In the genomic region with DNA sequence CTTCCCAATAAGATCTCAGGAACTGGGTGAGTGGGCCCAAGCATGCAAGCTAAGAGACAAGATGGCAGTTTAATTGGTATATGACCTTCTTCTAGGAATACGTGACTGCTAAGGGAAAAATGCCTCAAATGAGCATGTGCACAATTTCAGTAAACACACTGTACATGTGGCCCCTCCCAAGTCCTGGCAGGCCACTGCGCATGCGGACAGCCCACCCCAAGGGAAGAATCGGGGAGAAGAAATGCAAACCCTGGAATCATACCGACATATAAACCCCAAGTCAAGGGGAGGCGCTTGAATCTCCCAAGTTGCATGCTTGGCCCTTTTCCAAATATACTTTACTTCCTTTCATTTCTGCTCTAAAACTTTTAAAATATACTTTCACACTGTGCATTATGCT, we compare ENCODE assay signal across 8 cellular contexts.
"Had no signal": no experiment of that assay in that cellular context is flagged by ENCODE, and none has a peak within 500 bp of the region (broad histone marks: within the 10 kb centered on the region; RNA-seq: fewer than 3 reads in every experiment).

No MANE protein-coding gene starts in this region.

- H3K4me3 ChIP-seq: GM12878 had no signal

- ATAC-seq: GM12878 had no signal

- FAIRE-seq: G401.6, GM12878, GM12891, GM12892, GM18507, GM19239 had no signal

- DNase-seq: GDM1, GF-D8 had no signal
